Comparison of ENCODE assay signal across 16 cellular contexts in genomic region chr10:78209987-78210386, GRCh38.
DNase-seq lines count a peak whose midpoint lies in the region; ATAC-seq and TF ChIP-seq lines count a peak whose summit lies in the region.
"Had no signal": no experiment of that assay in that cellular context is flagged by ENCODE, and none has a peak within 500 bp of the region (broad histone marks: within the 10 kb centered on the region; RNA-seq: fewer than 3 reads in every experiment).

No MANE protein-coding gene starts in this region.

- H3K27ac Mint-ChIP-seq in brain: peak overlapping the region; percentile 51 to 90 (median 74)
- H3K27ac Mint-ChIP-seq in stimulated activated effector memory CD8-positive, alpha-beta T cell treated with anti-CD3 and anti-CD28 coated beads, Interleukin-12 subunit alpha, Interleukin-12 subunit beta, amount 100 ng/mL, for 72 hours: peak overlapping the region; percentile 12
- no peak overlapping the region for H3K27ac Mint-ChIP-seq in type B pancreatic cell
- H3K27ac Mint-ChIP-seq: B cell; CD14-positive monocyte; CD8-positive, alpha-beta T cell had no signal

- H3K4me1 Mint-ChIP-seq in brain: peaks cover 95% of the 10 kb centered on the region
- no peaks in the 10 kb centered on the region for H3K4me1 Mint-ChIP-seq in stimulated activated effector memory CD8-positive, alpha-beta T cell treated with anti-CD3 and anti-CD28 coated beads, Interleukin-12 subunit alpha, Interleukin-12 subunit beta, amount 100 ng/mL, for 72 hours
- peaks cover 37% of the 10 kb centered on the region for H3K4me1 Mint-ChIP-seq in type B pancreatic cell (ENCODE audit: unreplicated experiment)
- H3K4me1 Mint-ChIP-seq: B cell had no signal

- H3K4me3 Mint-ChIP-seq in brain: peak overlapping the region in 1 of 5 experiments; percentile 16
- no peak overlapping the region for H3K4me3 Mint-ChIP-seq in stimulated activated effector memory CD8-positive, alpha-beta T cell treated with anti-CD3 and anti-CD28 coated beads, Interleukin-12 subunit alpha, Interleukin-12 subunit beta, amount 100 ng/mL, for 72 hours
- no peak overlapping the region for H3K4me3 Mint-ChIP-seq in type B pancreatic cell
- H3K4me3 Mint-ChIP-seq: B cell; CD14-positive monocyte; CD8-positive, alpha-beta T cell had no signal

- H3K36me3 Mint-ChIP-seq in brain: no peaks in the 10 kb centered on the region
- no peaks in the 10 kb centered on the region for H3K36me3 Mint-ChIP-seq in stimulated activated effector memory CD8-positive, alpha-beta T cell treated with anti-CD3 and anti-CD28 coated beads, Interleukin-12 subunit alpha, Interleukin-12 subunit beta, amount 100 ng/mL, for 72 hours
- no peaks in the 10 kb centered on the region for H3K36me3 Mint-ChIP-seq in type B pancreatic cell
- H3K36me3 Mint-ChIP-seq: CD14-positive monocyte; CD8-positive, alpha-beta T cell had no signal

- no peak for ATAC-seq in stimulated activated effector memory CD8-positive, alpha-beta T cell treated with anti-CD3 and anti-CD28 coated beads, Interleukin-12 subunit alpha, Interleukin-12 subunit beta, amount 100 ng/mL, for 72 hours
- ATAC-seq: CD8-positive, alpha-beta T cell had no signal

- no peak overlapping the region for H3K4me3 ChIP-seq in GM12865 (ENCODE audit: low read depth, low read length)
- H3K4me3 ChIP-seq: GM23248 had no signal

- H3K27me3 Mint-ChIP-seq in brain: peaks cover 10% of the 10 kb centered on the region
- peaks cover 3% of the 10 kb centered on the region for H3K27me3 Mint-ChIP-seq in type B pancreatic cell

- TF ChIP-seq CTCF in GM12865 (IDR thresholded peaks at IDR 0.05; ENCODE audit: insufficient read depth, low read depth, low read length, missing control alignments): no peak
- TF ChIP-seq CTCF in brain (conservative IDR thresholded peaks at IDR 0.05): no peak
- TF ChIP-seq CTCF in type B pancreatic cell (conservative IDR thresholded peaks at IDR 0.05): no peak

- H3K9me3 Mint-ChIP-seq in brain (peaks cover 0 to 5% (median 0%) of the 10 kb centered on the region in 5 experiments), type B pancreatic cell (no peaks in the 10 kb centered on the region)
- no peaks in the 10 kb centered on the region for H3K9me3 Mint-ChIP-seq in stimulated activated effector memory CD8-positive, alpha-beta T cell treated with anti-CD3 and anti-CD28 coated beads, Interleukin-12 subunit alpha, Interleukin-12 subunit beta, amount 100 ng/mL, for 72 hours
- H3K9me3 Mint-ChIP-seq: CD14-positive monocyte; CD8-positive, alpha-beta T cell had no signal

- DNase-seq in GM12865 (ENCODE audit: low read depth) (peak; percentile 8), NCI-H526 (lab: John Stamatoyannopoulos, UW) (peak; percentile 82 to 86), globus pallidus (ENCODE audit: low spot score) (no peak), RKO (ENCODE audit: low spot score) (no peak), type B pancreatic cell (ENCODE audit: extremely low spot score, unreplicated experiment) (no peak)
- no peak for DNase-seq in stimulated activated effector memory CD8-positive, alpha-beta T cell treated with anti-CD3 and anti-CD28 coated beads, Interleukin-12 subunit alpha, Interleukin-12 subunit beta, amount 100 ng/mL, for 72 hours (ENCODE audit: low spot score in 2 of 2)
- DNase-seq: CD8-positive, alpha-beta T cell; COR-L47; DMS153; DMS79 treated with DMSO at 0.1 percent for 48 hours; EL; GM23248; H7 had no signal

Comparison
In these comparisons a context has a peak if more than half of its experiments do, and no peak if none do; other contexts are left out.
1. DNase-seq: peak in GM12865 (single experiment) and NCI-H526 (2 of 2); none in stimulated activated effector memory CD8-positive, alpha-beta T cell treated with anti-CD3 and anti-CD28 coated beads, Interleukin-12 subunit alpha, Interleukin-12 subunit beta, amount 100 ng/mL, for 72 hours (0 of 2), globus pallidus (single experiment), RKO (single experiment) and type B pancreatic cell (single experiment).